In genomic region chr14:89025581-89026236, GRCh38 we compare ENCODE assay signal across 13 cellular contexts.
A peak's percentile ranks its signal among the peaks of the same experiment; 100 is the strongest.
DNase-seq lines count a peak whose midpoint lies in the region; ATAC-seq and TF ChIP-seq lines count a peak whose summit lies in the region.
"Had no signal": no experiment of that assay in that cellular context is flagged by ENCODE, and none has a peak within 500 bp of the region (broad histone marks: within the 10 kb centered on the region; RNA-seq: fewer than 3 reads in every experiment).

No MANE protein-coding gene starts in this region.

- DNase-seq in Right ventricle myocardium inferior (ENCODE audit: missing footprints) (no peak), cardiac septum (ENCODE audit: low spot score) (no peak), left lung (peak in 1 of 2 donors; percentile 52), vagina (ENCODE audit: extremely low spot score in 2 of 2) (peak in 1 of 2 donors; percentile 86), hepatocyte (ENCODE audit: low spot score) (no peak), foreskin melanocyte (no peak)
- no peak for DNase-seq in activated CD4-positive, alpha-beta T cell treated with anti-CD3 and anti-CD28 coated beads for 4 hours
- DNase-seq: activated CD8-positive, alpha-beta memory T cell treated with anti-CD3 and anti-CD28 coated beads for 24 hours; activated naive CD4-positive, alpha-beta T cell treated with anti-CD3 and anti-CD28 coated beads, Interleukin-2, amount 10 ng/mL, durations not matched to agents 7 days and 5 days; NCI-H1105; occipital lobe had no signal

- intact Hi-C loops in Right ventricle myocardium inferior (cut with DNase I) = loop anchor here (5.0 kb wide), 2 partner anchors 877 to 892 kb away; no protein-coding TSS in a partner anchor
- intact Hi-C loops in cardiac septum (cut with DNase I) = loop anchor here (5.0 kb wide), 1 partner anchor 887 kb away; no protein-coding TSS in a partner anchor
- intact Hi-C loops in left lung (cut with DNase I) = loop anchor here in 1 of 2 donors (10.0 kb wide), 1 partner anchor 899 kb away; no protein-coding TSS in a partner anchor
- intact Hi-C loops in vagina (cut with DNase I) = no loop called here

- H3K27me3 ChIP-seq in left lung = peaks cover 8 to 64% of the 10 kb centered on the region in 2 donors
- no peaks in the 10 kb centered on the region for H3K27me3 ChIP-seq in vagina
- peaks cover 14% of the 10 kb centered on the region for H3K27me3 ChIP-seq in hepatocyte

- H3K27me3 Mint-ChIP-seq in activated T-helper 17 cell treated with anti-CD3 and anti-CD28 coated beads, Interleukin-2, amount 50 U/mL, for 72 hours = peaks cover 60% of the 10 kb centered on the region

- TF ChIP-seq POLR2A in vagina (IDR thresholded peaks at IDR 0.05) = no peak

- no peaks in the 10 kb centered on the region for H3K79me2 ChIP-seq in hepatocyte

- H3K4me1 Mint-ChIP-seq in activated T-helper 17 cell treated with anti-CD3 and anti-CD28 coated beads, Interleukin-2, amount 50 U/mL, for 72 hours = no peaks in the 10 kb centered on the region

- TF ChIP-seq CTCF in left lung (IDR thresholded peaks at IDR 0.05) = no peak
- TF ChIP-seq CTCF in vagina (IDR thresholded peaks at IDR 0.05) = no peak
- TF ChIP-seq CTCF in hepatocyte (IDR thresholded peaks at IDR 0.05; ENCODE audit: poor library complexity) = no peak

- ATAC-seq in Right ventricle myocardium inferior (peak; percentile 58), left lung (peak; percentile 7)
- ATAC-seq in activated T-helper 17 cell treated with anti-CD3 and anti-CD28 coated beads, Interleukin-2, amount 50 U/mL, for 72 hours (replicated peaks) = no peak
- ATAC-seq: A549 had no signal

- no peaks in the 10 kb centered on the region for H3K9me3 Mint-ChIP-seq in activated T-helper 17 cell treated with anti-CD3 and anti-CD28 coated beads, Interleukin-2, amount 50 U/mL, for 72 hours
- H3K9me3 Mint-ChIP-seq: activated naive CD4-positive, alpha-beta T cell treated with anti-CD3 and anti-CD28 coated beads, Interleukin-2, amount 10 ng/mL, durations not matched to agents 7 days and 5 days had no signal

- 69% methylated on average over 15 of the region's 15 CpGs for WGBS in hepatocyte (ENCODE audit: low lambda C conversion rate, missing lambda C conversion rate)

- H3K27ac ChIP-seq in left lung (peak overlapping the region in 1 of 2 donors; percentile 16), vagina (peak overlapping the region; percentile 24), hepatocyte (no peak overlapping the region)

- no peaks in the 10 kb centered on the region for H4K20me1 ChIP-seq in hepatocyte (ENCODE audit: insufficient read depth, poor library complexity, severe bottlenecking)

- H3K36me3 Mint-ChIP-seq in activated T-helper 17 cell treated with anti-CD3 and anti-CD28 coated beads, Interleukin-2, amount 50 U/mL, for 72 hours (ENCODE audit: low read depth) = no peaks in the 10 kb centered on the region
- H3K36me3 Mint-ChIP-seq: activated naive CD4-positive, alpha-beta T cell treated with anti-CD3 and anti-CD28 coated beads, Interleukin-2, amount 10 ng/mL, durations not matched to agents 7 days and 5 days had no signal

- H2AFZ ChIP-seq in hepatocyte = no peak overlapping the region

- no peak overlapping the region for H3K4me2 ChIP-seq in hepatocyte

- H3K9me2 ChIP-seq in hepatocyte (replicated peaks; ENCODE audit: insufficient read depth) = no peaks in the 10 kb centered on the region

- H3K9me3 ChIP-seq in left lung (no peaks in the 10 kb centered on the region), vagina (no peaks in the 10 kb centered on the region), hepatocyte (ENCODE audit: low read depth) (no peaks in the 10 kb centered on the region)

- no peak overlapping the region for H3K4me3 ChIP-seq in left lung
- no peak overlapping the region for H3K4me3 ChIP-seq in vagina
- H3K4me3 ChIP-seq in hepatocyte = no peak overlapping the region
- H3K4me3 ChIP-seq: A549 had no signal

- no peak overlapping the region for H3K27ac Mint-ChIP-seq in activated T-helper 17 cell treated with anti-CD3 and anti-CD28 coated beads, Interleukin-2, amount 50 U/mL, for 72 hours
- H3K27ac Mint-ChIP-seq: activated naive CD4-positive, alpha-beta T cell treated with anti-CD3 and anti-CD28 coated beads, Interleukin-2, amount 10 ng/mL, durations not matched to agents 7 days and 5 days had no signal

- H3K36me3 ChIP-seq in left lung = no peaks in the 10 kb centered on the region
- no peaks in the 10 kb centered on the region for H3K36me3 ChIP-seq in vagina
- H3K36me3 ChIP-seq in hepatocyte (replicated peaks; ENCODE audit: insufficient read depth, low read depth) = no peaks in the 10 kb centered on the region

- H3K4me1 ChIP-seq in left lung (peaks cover 3 to 29% of the 10 kb centered on the region in 2 donors), vagina (peaks cover 14% of the 10 kb centered on the region), hepatocyte (ENCODE audit: insufficient read depth) (no peaks in the 10 kb centered on the region)
- H3K4me1 ChIP-seq: A549 had no signal

- peak overlapping the region; percentile 5 for H3K4me3 Mint-ChIP-seq in activated T-helper 17 cell treated with anti-CD3 and anti-CD28 coated beads, Interleukin-2, amount 50 U/mL, for 72 hours
- H3K4me3 Mint-ChIP-seq: activated naive CD4-positive, alpha-beta T cell treated with anti-CD3 and anti-CD28 coated beads, Interleukin-2, amount 10 ng/mL, durations not matched to agents 7 days and 5 days had no signal
